In the genomic region with DNA sequence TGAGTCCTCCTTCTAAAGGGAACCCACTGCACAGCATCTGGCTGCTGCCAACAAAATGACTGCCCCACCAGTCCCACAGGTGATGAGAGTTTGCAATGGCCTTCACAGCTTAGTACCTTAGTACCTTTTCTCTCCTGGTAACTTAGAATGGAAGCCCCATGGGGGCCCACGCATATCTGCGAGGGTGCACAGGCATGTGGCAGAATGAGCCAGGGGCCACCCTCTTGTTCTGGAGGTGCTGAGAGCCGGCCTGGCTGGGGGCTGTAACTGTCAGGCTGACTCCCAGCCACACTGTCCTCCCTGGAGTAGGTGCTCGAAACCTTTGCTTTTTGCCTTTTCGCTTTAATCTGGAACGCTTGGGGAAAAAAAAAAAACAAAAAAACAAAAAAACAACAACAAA, we compare ENCODE assay signal across 14 cellular contexts.
DNase-seq lines count a peak whose midpoint lies in the region; ATAC-seq and TF ChIP-seq lines count a peak whose summit lies in the region.
"Had no signal": no experiment of that assay in that cellular context is flagged by ENCODE, and none has a peak within 500 bp of the region (broad histone marks: within the 10 kb centered on the region; RNA-seq: fewer than 3 reads in every experiment).

No MANE protein-coding gene starts in this region.

- H3K27me3 Mint-ChIP-seq in activated naive CD4-positive, alpha-beta T cell treated with anti-CD3 and anti-CD28 coated beads for 36 hours (ENCODE audit: low read depth), result no peaks in the 10 kb centered on the region
- peaks cover 8% of the 10 kb centered on the region for H3K27me3 Mint-ChIP-seq in endothelial cell (ENCODE audit: unreplicated experiment)
- no peaks in the 10 kb centered on the region for H3K27me3 Mint-ChIP-seq in nephron (ENCODE audit: low read depth)
- H3K27me3 Mint-ChIP-seq: activated B cell treated with CpG ODN at 0.5 μM for 24 hours had no signal

- TF ChIP-seq CTCF in endothelial cell (IDR thresholded peaks at IDR 0.05; ENCODE audit: unreplicated experiment) (no peak), nephron (IDR thresholded peaks at IDR 0.05; ENCODE audit: unreplicated experiment in 3 of 3) (no peak), upper lobe of right lung (IDR thresholded peaks at IDR 0.05) (no peak), GM10266 (IDR thresholded peaks at IDR 0.05; ENCODE audit: control insufficient read depth, insufficient read depth, low read depth, missing control alignments) (no peak)

- H3K4me1 Mint-ChIP-seq in activated naive CD4-positive, alpha-beta T cell treated with anti-CD3 and anti-CD28 coated beads for 36 hours (ENCODE audit: low read depth), result peaks cover 61% of the 10 kb centered on the region
- H3K4me1 Mint-ChIP-seq in endothelial cell (ENCODE audit: unreplicated experiment), result peaks cover 65% of the 10 kb centered on the region
- peaks cover 68% of the 10 kb centered on the region for H3K4me1 Mint-ChIP-seq in nephron

- H3K27me3 ChIP-seq in upper lobe of right lung, result no peaks in the 10 kb centered on the region
- H3K27me3 ChIP-seq: suprapubic skin had no signal

- no peak for ATAC-seq in activated naive CD4-positive, alpha-beta T cell treated with anti-CD3 and anti-CD28 coated beads, Interleukin-2, amount 50 U/mL, for 72 hours
- no peak for ATAC-seq in upper lobe of right lung

- CTCF ChIA-PET in activated naive CD4-positive, alpha-beta T cell treated with anti-CD3 and anti-CD28 coated beads for 36 hours (lab: Charles Lee), result interaction anchor here (1.3 kb wide), 1 partner anchor 42 kb away, joined by 3 read pairs; no protein-coding TSS in a partner anchor

- peaks cover 3 to 4% of the 10 kb centered on the region in 2 donors for H3K9me3 Mint-ChIP-seq in activated naive CD4-positive, alpha-beta T cell treated with anti-CD3 and anti-CD28 coated beads, Interleukin-2, amount 50 U/mL, for 72 hours
- H3K9me3 Mint-ChIP-seq in activated naive CD4-positive, alpha-beta T cell treated with anti-CD3 and anti-CD28 coated beads for 36 hours, result no peaks in the 10 kb centered on the region
- H3K9me3 Mint-ChIP-seq in endothelial cell (ENCODE audit: unreplicated experiment) (no peaks in the 10 kb centered on the region), nephron (no peaks in the 10 kb centered on the region)
- H3K9me3 Mint-ChIP-seq: activated B cell treated with CpG ODN at 0.5 μM for 24 hours had no signal

- in situ Hi-C loops in G401 (cut with HindIII; ENCODE audit: low sequenced_read_pairs), result no loop called here

- H3K4me3 Mint-ChIP-seq in activated naive CD4-positive, alpha-beta T cell treated with anti-CD3 and anti-CD28 coated beads for 36 hours, result no peak overlapping the region
- no peak overlapping the region for H3K4me3 Mint-ChIP-seq in endothelial cell (ENCODE audit: unreplicated experiment)
- no peak overlapping the region for H3K4me3 Mint-ChIP-seq in nephron
- H3K4me3 Mint-ChIP-seq: activated B cell treated with CpG ODN at 0.5 μM for 24 hours had no signal

- peaks cover 11 to 39% of the 10 kb centered on the region in 2 donors for H3K36me3 Mint-ChIP-seq in activated naive CD4-positive, alpha-beta T cell treated with anti-CD3 and anti-CD28 coated beads, Interleukin-2, amount 50 U/mL, for 72 hours
- H3K36me3 Mint-ChIP-seq in activated naive CD4-positive, alpha-beta T cell treated with anti-CD3 and anti-CD28 coated beads for 36 hours (ENCODE audit: low read depth), result peaks cover 6% of the 10 kb centered on the region
- H3K36me3 Mint-ChIP-seq in endothelial cell (ENCODE audit: low read depth, unreplicated experiment) (peaks cover 11% of the 10 kb centered on the region), nephron (ENCODE audit: low read depth) (peaks cover 12% of the 10 kb centered on the region)

- H3K4me3 ChIP-seq in upper lobe of right lung, result no peak overlapping the region
- H3K4me3 ChIP-seq: suprapubic skin had no signal

- H3K9me3 ChIP-seq in upper lobe of right lung, result no peaks in the 10 kb centered on the region
- H3K9me3 ChIP-seq: suprapubic skin had no signal

- H3K27ac ChIP-seq in upper lobe of right lung, result peak overlapping the region; percentile 45
- H3K27ac ChIP-seq: suprapubic skin had no signal

- DNase-seq in activated naive CD4-positive, alpha-beta T cell treated with anti-CD3 and anti-CD28 coated beads, Interleukin-2, amount 50 U/mL, for 72 hours (ENCODE audit: low spot score in 2 of 2), result no peak
- DNase-seq in activated naive CD4-positive, alpha-beta T cell treated with anti-CD3 and anti-CD28 coated beads for 36 hours, result no peak
- DNase-seq in endothelial cell (ENCODE audit: low spot score) (no peak), upper lobe of right lung (no peak), SKM-1 (lab: John Stamatoyannopoulos, UW; ENCODE audit: unreplicated experiment) (no peak), G401 (ENCODE audit: low spot score) (no peak), GM10266 (ENCODE audit: extremely low spot score) (no peak)
- DNase-seq: activated B cell treated with CpG ODN at 0.5 μM for 24 hours, DMS79, KBM-7, NCI-H2029, posterior cingulate gyrus had no signal

- intact Hi-C loops in activated naive CD4-positive, alpha-beta T cell treated with anti-CD3 and anti-CD28 coated beads for 36 hours (cut with micrococcal nuclease), result loop anchor here (10.0 kb wide), 2 partner anchors 258 to 368 kb away; partner anchors contain the start of gene TNFRSF8
- intact Hi-C loops in upper lobe of right lung (cut with DNase I), result no loop called here

- H3K27ac Mint-ChIP-seq in activated naive CD4-positive, alpha-beta T cell treated with anti-CD3 and anti-CD28 coated beads, Interleukin-2, amount 50 U/mL, for 72 hours, result peak overlapping the region; percentile 23 to 99
- no peak overlapping the region for H3K27ac Mint-ChIP-seq in activated naive CD4-positive, alpha-beta T cell treated with anti-CD3 and anti-CD28 coated beads for 36 hours
- H3K27ac Mint-ChIP-seq in endothelial cell (ENCODE audit: unreplicated experiment) (peak overlapping the region; percentile 98), nephron (peak overlapping the region; percentile 93 to 97 (median 96))
- H3K27ac Mint-ChIP-seq: activated B cell treated with CpG ODN at 0.5 μM for 24 hours had no signal

- H3K36me3 ChIP-seq in upper lobe of right lung, result peaks cover 11% of the 10 kb centered on the region

- H3K4me1 ChIP-seq in upper lobe of right lung, result peaks cover 54% of the 10 kb centered on the region
